In genomic region chr1:169321539-169321938, GRCh38 we compare ENCODE assay signal across 17 cellular contexts. TPM values are rescaled to one million over a fixed set of nuclear protein-coding genes. Genes with fewer than 3 reads are reported as not detected.
DNase-seq lines count a peak whose midpoint lies in the region; ATAC-seq, FAIRE-seq and TF ChIP-seq lines count a peak whose summit lies in the region.
"Had no signal": no experiment of that assay in that cellular context is flagged by ENCODE, and none has a peak within 500 bp of the region (broad histone marks: within the 10 kb centered on the region; RNA-seq: fewer than 3 reads in every experiment).

No MANE protein-coding gene starts in this region.

- ATAC-seq in HG03045 (IDR thresholded peaks at IDR 0.05; ENCODE audit: unreplicated experiment), result no peak
- no peak for ATAC-seq in HG02870 (IDR thresholded peaks at IDR 0.05; ENCODE audit: unreplicated experiment)
- ATAC-seq: left colon, sciatic nerve had no signal

- no peak overlapping the region for H3K4me3 ChIP-seq in foreskin fibroblast (ENCODE audit: low read depth in 1 of 2, low read length in 2 of 2)
- H3K4me3 ChIP-seq: thoracic aorta had no signal

- no peak for TF ChIP-seq CTCF in foreskin fibroblast (IDR thresholded peaks at IDR 0.05; ENCODE audit: low read depth, low read length)

- FAIRE-seq in urothelium cell line (lab: Jason Lieb, UNC), result no peak

- DNase-seq in DMS53 treated with DMSO at 0.1 percent for 48 hours (lab: John Stamatoyannopoulos, UW; ENCODE audit: unreplicated experiment) (peak; percentile 59), HT1080 (ENCODE audit: low read depth) (peak; percentile 64), SW480 (ENCODE audit: low spot score) (peak; percentile 36), foreskin fibroblast (peak; percentile 51 to 80), urothelium cell line (ENCODE audit: low spot score) (no peak), NCI-H2081 treated with DMSO at 0.1 percent for 48 hours (lab: John Stamatoyannopoulos, UW) (no peak)
- DNase-seq: activated CD4-positive, alpha-beta memory T cell treated with anti-CD3 and anti-CD28 coated beads, Interleukin-2, amount 10 ng/mL, durations not matched to agents 7 days and 5 days; activated naive CD4-positive, alpha-beta T cell treated with anti-CD3 and anti-CD28 coated beads for 36 hours; CD8-positive, alpha-beta memory T cell; glutamatergic neuron; left colon; naive B cell; NCI-H1436 treated with DMSO at 0.1 percent for 48 hours had no signal

RNA-seq across cellular contexts. Expression of gene NME7, which starts 46.1 kb away (rescaled TPM):
- total RNA-seq in HT1080 (2014; rRNA removed; shearing (Covaris generic)), result 21.0 and 30.0 TPM in 2 replicates
- 60.7 and 82.9 TPM in 2 replicates for polyA plus RNA-seq in HT1080 (2015; cell fraction: cytosol; rRNA removed)
- polyA plus RNA-seq in HT1080 (2015; cell fraction: nucleus; rRNA removed), result 44.1 and 81.8 TPM in 2 replicates

RNA-seq across cellular contexts. Expression of gene BLZF1, which starts 46.5 kb away (rescaled TPM):
- 26.4 and 31.3 TPM in 2 replicates for total RNA-seq in HT1080 (2014; rRNA removed; shearing (Covaris generic))
- polyA plus RNA-seq in HT1080 (2015; cell fraction: cytosol; rRNA removed), result 31.5 and 35.8 TPM in 2 replicates
- 59.9 and 66.9 TPM in 2 replicates for polyA plus RNA-seq in HT1080 (2015; cell fraction: nucleus; rRNA removed)

Comparison
In these comparisons a context has a peak if more than half of its experiments do, and no peak if none do; other contexts are left out.
1. DNase-seq: peak in DMS53 treated with DMSO at 0.1 percent for 48 hours (single experiment), HT1080 (single experiment), SW480 (single experiment) and foreskin fibroblast (2 of 2); none in urothelium cell line (single experiment) and NCI-H2081 treated with DMSO at 0.1 percent for 48 hours (single experiment).